In genomic region chr21:36913247-36914169, GRCh38 we compare ENCODE assay signal across 22 cellular contexts.
"Had no signal": no experiment of that assay in that cellular context is flagged by ENCODE, and none has a peak within 500 bp of the region (broad histone marks: within the 10 kb centered on the region; RNA-seq: fewer than 3 reads in every experiment).

No MANE protein-coding gene starts in this region.

- H3K36me3 Mint-ChIP-seq: activated naive CD4-positive, alpha-beta T cell treated with anti-CD3 and anti-CD28 coated beads, Interleukin-2, amount 10 ng/mL, durations not matched to agents 7 days and 5 days had no signal

- H3K4me3 ChIP-seq: left lung, lung, prostate gland, spleen, tibial artery had no signal

- H3K27me3 ChIP-seq: left lung, spleen, tibial artery had no signal

- H3K27ac Mint-ChIP-seq: activated naive CD4-positive, alpha-beta T cell treated with anti-CD3 and anti-CD28 coated beads, Interleukin-2, amount 10 ng/mL, durations not matched to agents 7 days and 5 days; brain; T-helper 1 cell treated with Interleukin-12 subunit alpha and Interleukin-12 subunit beta and Interleukin-4 antibody, amounts not matched to agents 30 μg/mL and 1 μg/mL, for 36 hours had no signal

- DNase-seq: activated CD4-positive, alpha-beta T cell treated with anti-CD3 and anti-CD28 coated beads for 4 hours; activated CD4-positive, alpha-beta T cell treated with anti-CD3 and anti-CD28 coated beads, Interleukin-2, amount 50 U/mL, for 48 hours; activated CD4-positive, CD25-positive, alpha-beta regulatory T cell; activated effector memory CD4-positive, alpha-beta T cell treated with anti-CD3 and anti-CD28 coated beads, Interleukin-2, amount 50 U/mL, for 16 hours; activated naive CD4-positive, alpha-beta T cell treated with anti-CD3 and anti-CD28 coated beads, Interleukin-2, amount 10 ng/mL, durations not matched to agents 7 days and 5 days; activated T-cell treated with anti-CD3 and anti-CD28 coated beads, Interleukin-2, amount 50 U/mL, for 72 hours; central memory CD4-positive, alpha-beta T cell; effector memory CD8-positive, alpha-beta T cell; foreskin melanocyte; immature natural killer cell; left lung; naive thymus-derived CD4-positive, alpha-beta T cell; spleen; stimulated activated CD4-positive, alpha-beta T cell treated with anti-CD3 and anti-CD28 coated beads, Interleukin-4, amount 100 ng/mL, for 24 hours; stimulated activated naive CD8-positive, alpha-beta T cell treated with anti-CD3 and anti-CD28 coated beads, Interleukin-15, amount 100 ng/mL, for 72 hours; tibial artery had no signal

- H3K27me3 Mint-ChIP-seq: activated naive CD4-positive, alpha-beta T cell treated with anti-CD3 and anti-CD28 coated beads, Interleukin-2, amount 10 ng/mL, durations not matched to agents 7 days and 5 days; effector memory CD8-positive, alpha-beta T cell; naive thymus-derived CD4-positive, alpha-beta T cell; stimulated activated naive CD8-positive, alpha-beta T cell treated with anti-CD3 and anti-CD28 coated beads, Interleukin-15, amount 100 ng/mL, for 72 hours had no signal

- H3K9me3 Mint-ChIP-seq: activated naive CD4-positive, alpha-beta T cell treated with anti-CD3 and anti-CD28 coated beads, Interleukin-2, amount 10 ng/mL, durations not matched to agents 7 days and 5 days; activated T-cell treated with anti-CD3 and anti-CD28 coated beads, Interleukin-2, amount 50 U/mL, for 72 hours; effector memory CD8-positive, alpha-beta T cell; immature natural killer cell; neural crest cell; stimulated activated naive CD8-positive, alpha-beta T cell treated with anti-CD3 and anti-CD28 coated beads, Interleukin-15, amount 100 ng/mL, for 72 hours; T-helper 1 cell treated with Interleukin-12 subunit alpha and Interleukin-12 subunit beta and Interleukin-4 antibody, amounts not matched to agents 30 μg/mL and 1 μg/mL, for 36 hours had no signal

- H3K27ac ChIP-seq: left lung, prostate gland, spleen, tibial artery had no signal

- H3K36me3 ChIP-seq: left lung, prostate gland, tibial artery had no signal

- ATAC-seq: activated T-cell treated with anti-CD3 and anti-CD28 coated beads, Interleukin-2, amount 50 U/mL, for 72 hours; effector memory CD8-positive, alpha-beta T cell; esophagus mucosa; left lung; naive thymus-derived CD4-positive, alpha-beta T cell; stimulated activated naive CD8-positive, alpha-beta T cell treated with anti-CD3 and anti-CD28 coated beads, Interleukin-15, amount 100 ng/mL, for 72 hours had no signal

- H3K4me1 ChIP-seq: spleen had no signal

- H3K4me3 Mint-ChIP-seq: activated naive CD4-positive, alpha-beta T cell treated with anti-CD3 and anti-CD28 coated beads, Interleukin-2, amount 10 ng/mL, durations not matched to agents 7 days and 5 days; activated T-cell treated with anti-CD3 and anti-CD28 coated beads, Interleukin-2, amount 50 U/mL, for 72 hours; brain; effector memory CD8-positive, alpha-beta T cell; immature natural killer cell; naive thymus-derived CD4-positive, alpha-beta T cell; neural crest cell; stimulated activated naive CD8-positive, alpha-beta T cell treated with anti-CD3 and anti-CD28 coated beads, Interleukin-15, amount 100 ng/mL, for 72 hours; T-helper 1 cell treated with Interleukin-12 subunit alpha and Interleukin-12 subunit beta and Interleukin-4 antibody, amounts not matched to agents 30 μg/mL and 1 μg/mL, for 36 hours had no signal

- H3K9me3 ChIP-seq: left lung, prostate gland, spleen, tibial artery had no signal
